In the genomic region with DNA sequence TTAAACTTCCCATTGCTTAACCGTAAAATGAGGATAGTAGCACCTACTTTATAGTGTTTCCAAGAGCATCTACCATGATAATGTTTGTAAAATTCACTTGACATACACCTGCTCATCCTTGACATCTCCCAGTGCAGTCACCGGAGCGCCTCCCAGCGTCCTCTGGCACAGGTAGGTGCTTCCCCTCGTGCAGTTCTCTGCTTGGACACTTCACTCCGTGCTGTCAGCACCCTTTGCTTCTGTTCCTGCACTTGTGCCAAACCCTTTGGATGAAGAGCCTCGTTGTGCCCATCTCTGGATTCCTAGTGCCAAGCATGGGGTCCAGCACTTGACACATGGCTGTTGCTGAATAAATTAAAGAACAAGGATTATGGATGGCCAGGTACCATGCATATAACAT, we compare ENCODE assay signal across 20 cellular contexts.
"Had no signal": no experiment of that assay in that cellular context is flagged by ENCODE, and none has a peak within 500 bp of the region (broad histone marks: within the 10 kb centered on the region; RNA-seq: fewer than 3 reads in every experiment).

No MANE protein-coding gene starts in this region.

- FAIRE-seq: keratinocyte, small intestine had no signal

- H3K36me3 ChIP-seq: thoracic aorta had no signal

- H3K27me3 Mint-ChIP-seq: naive thymus-derived CD8-positive, alpha-beta T cell had no signal

- H3K27ac ChIP-seq: coronary artery, psoas muscle, stomach had no signal

- H3K27me3 ChIP-seq: neutrophil, stomach had no signal

- H3K4me3 Mint-ChIP-seq: naive thymus-derived CD8-positive, alpha-beta T cell had no signal

- H3K9me3 ChIP-seq: mucosa of descending colon, neutrophil, psoas muscle, stomach, thoracic aorta had no signal

- H3K27ac Mint-ChIP-seq: naive thymus-derived CD8-positive, alpha-beta T cell had no signal

- H3K4me3 ChIP-seq: coronary artery, mucosa of descending colon, psoas muscle, stomach, thoracic aorta had no signal

- DNase-seq: effector CD4-positive, alpha-beta T cell; foreskin melanocyte; head of caudate nucleus; hypothalamus; left colon; mammary epithelial cell; mucosa of descending colon; naive thymus-derived CD8-positive, alpha-beta T cell; psoas muscle; retina; small intestine; stimulated activated CD4-positive, alpha-beta T cell treated with anti-CD3 and anti-CD28 coated beads, Interleukin-12 subunit alpha, Interleukin-12 subunit beta, amount 100 ng/mL, for 4 hours; stimulated activated naive CD4-positive, alpha-beta T cell; stomach; substantia nigra; trophoblast cell had no signal
